In the genomic region with DNA sequence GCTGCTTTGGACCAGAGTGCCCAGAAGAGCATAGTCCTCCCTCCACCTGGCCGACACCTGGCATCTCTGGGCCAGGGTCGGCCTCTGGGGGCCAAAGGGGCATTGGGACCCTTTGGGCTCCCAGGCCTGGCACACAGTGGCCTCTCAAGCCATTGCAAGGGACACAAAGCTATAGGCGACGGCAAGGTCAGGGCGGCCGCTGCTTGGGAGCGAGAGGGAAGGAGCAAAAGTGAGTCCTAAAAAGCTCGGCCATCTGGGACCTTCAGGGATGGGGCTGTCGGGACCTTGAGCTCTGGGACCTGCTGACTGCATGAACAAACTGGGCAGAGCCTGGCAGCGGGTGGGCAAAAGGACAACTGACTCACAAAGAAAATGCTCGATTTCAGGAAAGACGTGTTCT, we compare ENCODE assay signal across 38 cellular contexts. TPM values are rescaled to one million over a fixed set of nuclear protein-coding genes. Genes with fewer than 3 reads are reported as not detected.
"Had no signal": no experiment of that assay in that cellular context is flagged by ENCODE, and none has a peak within 500 bp of the region (broad histone marks: within the 10 kb centered on the region; RNA-seq: fewer than 3 reads in every experiment).

No MANE protein-coding gene starts in this region.

- H3K4me3 ChIP-seq: adrenal gland, ascending aorta, body of pancreas, breast epithelium, cardiac muscle cell had no signal

- H3K4me1 Mint-ChIP-seq: activated naive CD4-positive, alpha-beta T cell treated with anti-CD3 and anti-CD28 coated beads, Interleukin-2, amount 10 ng/mL, durations not matched to agents 7 days and 5 days; activated naive CD8-positive, alpha-beta T cell treated with anti-CD3 and anti-CD28 coated beads, Interleukin-2, amount 50 U/mL, for 24 hours; activated T-helper 17 cell treated with anti-CD3 and anti-CD28 coated beads, Interleukin-2, amount 50 U/mL, for 72 hours had no signal

- H3K27me3 Mint-ChIP-seq: activated naive CD4-positive, alpha-beta T cell treated with anti-CD3 and anti-CD28 coated beads, Interleukin-2, amount 50 U/mL, for 24 hours had no signal

- H3K27ac Mint-ChIP-seq: activated naive CD4-positive, alpha-beta T cell treated with anti-CD3 and anti-CD28 coated beads for 36 hours; activated naive CD4-positive, alpha-beta T cell treated with anti-CD3 and anti-CD28 coated beads, Interleukin-2, amount 10 ng/mL, durations not matched to agents 7 days and 5 days; activated naive CD4-positive, alpha-beta T cell treated with anti-CD3 and anti-CD28 coated beads, Interleukin-2, amount 50 U/mL, for 24 hours; activated naive CD4-positive, alpha-beta T cell treated with anti-CD3 and anti-CD28 coated beads, Interleukin-2, amount 50 U/mL, for 72 hours; activated naive CD8-positive, alpha-beta T cell; activated naive CD8-positive, alpha-beta T cell treated with anti-CD3 and anti-CD28 coated beads for 36 hours; activated naive CD8-positive, alpha-beta T cell treated with anti-CD3 and anti-CD28 coated beads, Interleukin-2, amount 10 ng/mL, durations not matched to agents 7 days and 5 days; activated naive CD8-positive, alpha-beta T cell treated with anti-CD3 and anti-CD28 coated beads, Interleukin-2, amount 50 U/mL, for 24 hours; activated T-cell treated with anti-CD3 and anti-CD28 coated beads, Interleukin-2, amount 50 U/mL, for 24 hours; activated T-cell treated with anti-CD3 and anti-CD28 coated beads, Interleukin-2, amount 50 U/mL, for 72 hours; activated T-helper 1 cell treated with anti-CD3 and anti-CD28 coated beads, Interleukin-12 subunit alpha, Interleukin-12 subunit beta, Interleukin-2, Interleukin-4 antibody, amounts not matched to agents 30 ng/mL and 10 ng/mL and 1 ng/mL, durations not matched to agents 14 hours and 24 hours and 36 hours; activated T-helper 17 cell treated with anti-CD3 and anti-CD28 coated beads, Interleukin-2, amount 50 U/mL, for 72 hours; activated T-helper 2 cell treated with anti-CD3 and anti-CD28 coated beads, Interferon-gamma antibody, Interleukin-2, Interleukin-4, amounts not matched to agents 10 μg/mL and 5 μg/mL and 100 μg/mL, durations not matched to agents 14 hours and 24 hours and 36 hours had no signal

- H3K36me3 Mint-ChIP-seq: activated naive CD4-positive, alpha-beta T cell treated with anti-CD3 and anti-CD28 coated beads, Interleukin-2, amount 10 ng/mL, durations not matched to agents 7 days and 5 days; activated naive CD4-positive, alpha-beta T cell treated with anti-CD3 and anti-CD28 coated beads, Interleukin-2, amount 50 U/mL, for 24 hours; activated naive CD4-positive, alpha-beta T cell treated with anti-CD3 and anti-CD28 coated beads, Interleukin-2, amount 50 U/mL, for 72 hours; activated naive CD8-positive, alpha-beta T cell; activated naive CD8-positive, alpha-beta T cell treated with anti-CD3 and anti-CD28 coated beads for 36 hours; activated naive CD8-positive, alpha-beta T cell treated with anti-CD3 and anti-CD28 coated beads, Interleukin-2, amount 10 ng/mL, durations not matched to agents 7 days and 5 days; brain had no signal

- H3K4me1 ChIP-seq: adrenal gland, ascending aorta, body of pancreas, breast epithelium had no signal

- H3K36me3 ChIP-seq: adrenal gland, ascending aorta, brain microvascular endothelial cell, breast epithelium, cardiac muscle cell had no signal

- H3K27ac ChIP-seq: adrenal gland, ascending aorta, body of pancreas, brain microvascular endothelial cell, breast epithelium, cardiac muscle cell had no signal

- ATAC-seq: activated naive CD4-positive, alpha-beta T cell treated with anti-CD3 and anti-CD28 coated beads, Interleukin-2, amount 50 U/mL, for 72 hours; activated naive CD8-positive, alpha-beta T cell treated with anti-CD3 and anti-CD28 coated beads, Interleukin-2, amount 50 U/mL, for 24 hours; activated T-cell treated with anti-CD3 and anti-CD28 coated beads, Interleukin-2, amount 50 U/mL, for 4 hours; activated T-cell treated with anti-CD3 and anti-CD28 coated beads, Interleukin-2, amount 50 U/mL, for 72 hours; activated T-helper 17 cell treated with anti-CD3 and anti-CD28 coated beads, Interleukin-2, amount 50 U/mL, for 72 hours; body of pancreas had no signal

- H3K27me3 ChIP-seq: adrenal gland, ascending aorta, body of pancreas, brain microvascular endothelial cell had no signal

- DNase-seq: activated effector memory CD4-positive, alpha-beta T cell treated with anti-CD3 and anti-CD28 coated beads, Interleukin-2, amount 50 U/mL, for 16 hours; activated effector memory CD4-positive, alpha-beta T cell treated with Interleukin-2 at 50 U/mL for 16 hours; activated gamma-delta T cell; activated gamma-delta T cell treated with Interleukin-2 at 50 U/mL for 16 hours; activated naive CD4-positive, alpha-beta T cell; activated naive CD4-positive, alpha-beta T cell treated with anti-CD3 and anti-CD28 coated beads for 36 hours; activated naive CD4-positive, alpha-beta T cell treated with anti-CD3 and anti-CD28 coated beads, Interleukin-2, amount 10 ng/mL, durations not matched to agents 7 days and 5 days; activated naive CD4-positive, alpha-beta T cell treated with anti-CD3 and anti-CD28 coated beads, Interleukin-2, amount 50 U/mL, for 16 hours; activated naive CD4-positive, alpha-beta T cell treated with Interleukin-2 at 50 U/mL for 16 hours; activated naive CD8-positive, alpha-beta T cell treated with anti-CD3 and anti-CD28 coated beads for 36 hours; activated naive CD8-positive, alpha-beta T cell treated with anti-CD3 and anti-CD28 coated beads, Interleukin-2, amount 10 ng/mL, durations not matched to agents 7 days and 5 days; activated naive CD8-positive, alpha-beta T cell treated with anti-CD3 and anti-CD28 coated beads, Interleukin-2, amount 50 U/mL, for 24 hours; activated T-cell treated with anti-CD3 and anti-CD28 coated beads, Interleukin-2, amount 50 U/mL, for 1 hour; activated T-cell treated with anti-CD3 and anti-CD28 coated beads, Interleukin-2, amount 50 U/mL, for 24 hours; activated T-cell treated with anti-CD3 and anti-CD28 coated beads, Interleukin-2, amount 50 U/mL, for 4 hours; activated T-cell treated with anti-CD3 and anti-CD28 coated beads, Interleukin-2, amount 50 U/mL, for 48 hours; activated T-cell treated with anti-CD3 and anti-CD28 coated beads, Interleukin-2, amount 50 U/mL, for 72 hours; adrenal gland; amniotic stem cell; amygdala; anterior cingulate cortex; aorta; body of pancreas; brain microvascular endothelial cell; caudate nucleus; central memory CD4-positive, alpha-beta T cell; cerebellar nuclear complex had no signal

- H3K9me3 ChIP-seq: adrenal gland, ascending aorta, body of pancreas, breast epithelium had no signal

- H3K9me3 Mint-ChIP-seq: activated naive CD4-positive, alpha-beta T cell treated with anti-CD3 and anti-CD28 coated beads for 36 hours; activated naive CD4-positive, alpha-beta T cell treated with anti-CD3 and anti-CD28 coated beads, Interleukin-2, amount 10 ng/mL, durations not matched to agents 7 days and 5 days; activated naive CD4-positive, alpha-beta T cell treated with anti-CD3 and anti-CD28 coated beads, Interleukin-2, amount 50 U/mL, for 24 hours; activated naive CD4-positive, alpha-beta T cell treated with anti-CD3 and anti-CD28 coated beads, Interleukin-2, amount 50 U/mL, for 72 hours; activated naive CD8-positive, alpha-beta T cell treated with anti-CD3 and anti-CD28 coated beads for 36 hours; activated naive CD8-positive, alpha-beta T cell treated with anti-CD3 and anti-CD28 coated beads, Interleukin-2, amount 10 ng/mL, durations not matched to agents 7 days and 5 days; activated naive CD8-positive, alpha-beta T cell treated with anti-CD3 and anti-CD28 coated beads, Interleukin-2, amount 50 U/mL, for 24 hours; activated T-cell treated with anti-CD3 and anti-CD28 coated beads, Interleukin-2, amount 50 U/mL, for 24 hours; activated T-cell treated with anti-CD3 and anti-CD28 coated beads, Interleukin-2, amount 50 U/mL, for 4 hours; activated T-cell treated with anti-CD3 and anti-CD28 coated beads, Interleukin-2, amount 50 U/mL, for 72 hours; activated T-helper 1 cell treated with anti-CD3 and anti-CD28 coated beads, Interleukin-12 subunit alpha, Interleukin-12 subunit beta, Interleukin-2, Interleukin-4 antibody, amounts not matched to agents 30 ng/mL and 10 ng/mL and 1 ng/mL, durations not matched to agents 14 hours and 24 hours and 36 hours; activated T-helper 17 cell treated with anti-CD3 and anti-CD28 coated beads, Interleukin-2, amount 50 U/mL, for 72 hours; activated T-helper 2 cell treated with anti-CD3 and anti-CD28 coated beads, Interferon-gamma antibody, Interleukin-2, Interleukin-4, amounts not matched to agents 10 μg/mL and 5 μg/mL and 100 μg/mL, durations not matched to agents 14 hours and 24 hours and 36 hours had no signal

- H3K4me3 Mint-ChIP-seq: activated naive CD4-positive, alpha-beta T cell treated with anti-CD3 and anti-CD28 coated beads for 36 hours; activated naive CD4-positive, alpha-beta T cell treated with anti-CD3 and anti-CD28 coated beads, Interleukin-2, amount 10 ng/mL, durations not matched to agents 7 days and 5 days; activated naive CD4-positive, alpha-beta T cell treated with anti-CD3 and anti-CD28 coated beads, Interleukin-2, amount 50 U/mL, for 24 hours; activated naive CD8-positive, alpha-beta T cell; activated naive CD8-positive, alpha-beta T cell treated with anti-CD3 and anti-CD28 coated beads for 36 hours; activated naive CD8-positive, alpha-beta T cell treated with anti-CD3 and anti-CD28 coated beads, Interleukin-2, amount 10 ng/mL, durations not matched to agents 7 days and 5 days; activated naive CD8-positive, alpha-beta T cell treated with anti-CD3 and anti-CD28 coated beads, Interleukin-2, amount 50 U/mL, for 24 hours; activated T-cell treated with anti-CD3 and anti-CD28 coated beads, Interleukin-2, amount 50 U/mL, for 24 hours; activated T-cell treated with anti-CD3 and anti-CD28 coated beads, Interleukin-2, amount 50 U/mL, for 4 hours; activated T-cell treated with anti-CD3 and anti-CD28 coated beads, Interleukin-2, amount 50 U/mL, for 72 hours; activated T-helper 1 cell treated with anti-CD3 and anti-CD28 coated beads, Interleukin-12 subunit alpha, Interleukin-12 subunit beta, Interleukin-2, Interleukin-4 antibody, amounts not matched to agents 30 ng/mL and 10 ng/mL and 1 ng/mL, durations not matched to agents 14 hours and 24 hours and 36 hours; activated T-helper 17 cell treated with anti-CD3 and anti-CD28 coated beads, Interleukin-2, amount 50 U/mL, for 72 hours; brain had no signal

RNA-seq across cellular contexts. Expression of gene DBH, which starts 13.9 kb away (rescaled TPM):
- polyA plus RNA-seq: aorta had no signal

RNA-seq across cellular contexts. Expression of gene FAM163B, which starts 40.8 kb away (rescaled TPM):
- polyA plus RNA-seq: adipose tissue, aorta, cardiac muscle cell had no signal
